Comparison of ENCODE assay signal across 8 cellular contexts in genomic region chr4:68348577-68348976, GRCh38. TPM values are rescaled to one million over a fixed set of nuclear protein-coding genes. Genes with fewer than 3 reads are reported as not detected.
A peak's percentile ranks its signal among the peaks of the same experiment; 100 is the strongest.
DNase-seq lines count a peak whose midpoint lies in the region; ATAC-seq lines count a peak whose summit lies in the region.

No MANE protein-coding gene starts in this region.

- H3K4me3 ChIP-seq in effector memory CD4-positive, alpha-beta T cell (ENCODE audit: insufficient read depth, low read depth, low read length, poor library complexity, severe bottlenecking), result peak overlapping the region; percentile 92
- peak overlapping the region; percentile 86 to 98 for H3K4me3 ChIP-seq in neuronal stem cell (ENCODE audit: low read length in 2 of 2)

- no peak overlapping the region for H3K4ac ChIP-seq in neuronal stem cell (ENCODE audit: low read length)

- no peak overlapping the region for H4K91ac ChIP-seq in neuronal stem cell (ENCODE audit: low read depth, low read length, poor library complexity)

- H2BK5ac ChIP-seq in neuronal stem cell (ENCODE audit: low read length), result no peak overlapping the region

- H3K36me3 ChIP-seq in effector memory CD4-positive, alpha-beta T cell (ENCODE audit: control insufficient read depth, insufficient read depth, low read length), result no peaks in the 10 kb centered on the region
- peaks cover 0 to 29% of the 10 kb centered on the region in 2 donors for H3K36me3 ChIP-seq in neuronal stem cell (replicated peaks in 1 of 2; ENCODE audit: control insufficient read depth in 2 of 2, insufficient read depth in 2 of 2, low read length in 2 of 2)

- no peak overlapping the region for H3K23ac ChIP-seq in neuronal stem cell (ENCODE audit: low read depth, low read length, poor library complexity)

- no peak overlapping the region for H4K8ac ChIP-seq in neuronal stem cell (ENCODE audit: low read depth, low read length)

- peak overlapping the region; percentile 67 for H3K4me2 ChIP-seq in neuronal stem cell (ENCODE audit: insufficient read depth, low read length, poor library complexity, severe bottlenecking)

- H3K9me3 ChIP-seq in effector memory CD4-positive, alpha-beta T cell (ENCODE audit: control insufficient read depth, low read length), result no peaks in the 10 kb centered on the region
- peaks cover 0 to 6% of the 10 kb centered on the region in 2 donors for H3K9me3 ChIP-seq in neuronal stem cell (replicated peaks in 1 of 2; ENCODE audit: control insufficient read depth in 2 of 2, insufficient read depth in 1 of 2, low read depth in 1 of 2, low read length in 2 of 2)

- H2BK120ac ChIP-seq in neuronal stem cell (ENCODE audit: low read depth, low read length), result no peak overlapping the region

- no peak overlapping the region for H3K14ac ChIP-seq in neuronal stem cell (ENCODE audit: low read length)

- no CpG with 5 or more reads among the region's 4 CpGs for WGBS in neuronal stem cell (ENCODE audit: extremely low coverage in 2 of 2, insufficient read length in 2 of 2, insufficient replicate concordance in 1 of 2), 2 donors

- intact Hi-C loops in sciatic nerve (cut with DNase I), result no loop called here

- peak overlapping the region; percentile 97 for H3K27ac ChIP-seq in effector memory CD4-positive, alpha-beta T cell (ENCODE audit: insufficient read depth, low read length, poor library complexity, severe bottlenecking)
- H3K27ac ChIP-seq in neuronal stem cell (replicated peaks; ENCODE audit: low read length), result no peak overlapping the region

- no peak for ATAC-seq in GM18511 (IDR thresholded peaks at IDR 0.05; ENCODE audit: unreplicated experiment)
- no peak for ATAC-seq in sciatic nerve
- no peak for ATAC-seq in GM18870 (IDR thresholded peaks at IDR 0.05; ENCODE audit: unreplicated experiment)

- peaks cover 19% of the 10 kb centered on the region for H3K4me1 ChIP-seq in effector memory CD4-positive, alpha-beta T cell (ENCODE audit: control insufficient read depth, insufficient read depth, low read length, poor library complexity, severe bottlenecking)
- peaks cover 0 to 3% of the 10 kb centered on the region in 2 donors for H3K4me1 ChIP-seq in neuronal stem cell (ENCODE audit: control insufficient read depth in 2 of 2, insufficient read depth in 1 of 2, low read depth in 1 of 2, low read length in 2 of 2)

- no peak overlapping the region for H2AFZ ChIP-seq in neuronal stem cell (ENCODE audit: low read length)

- no peak overlapping the region for H2BK15ac ChIP-seq in neuronal stem cell (ENCODE audit: low read length)

- DNase-seq in D341Med (ENCODE audit: low spot score), result peak; percentile 18
- DNase-seq in NCI-H1105 treated with DMSO at 0.1 percent for 48 hours (lab: John Stamatoyannopoulos, UW), result peak; percentile 13
- DNase-seq in effector memory CD4-positive, alpha-beta T cell, result no peak
- DNase-seq in neuronal stem cell (ENCODE audit: low spot score), result no peak
- DNase-seq in sciatic nerve (ENCODE audit: low spot score), result no peak
- no peak for DNase-seq in NCI-H2029 (lab: John Stamatoyannopoulos, UW)

- H3K79me1 ChIP-seq in neuronal stem cell (ENCODE audit: low read depth, low read length), result peaks cover 6% of the 10 kb centered on the region

- no peaks in the 10 kb centered on the region for H3K27me3 ChIP-seq in effector memory CD4-positive, alpha-beta T cell (replicated peaks; ENCODE audit: control insufficient read depth, insufficient read depth, low read length, poor library complexity, severe bottlenecking)
- H3K27me3 ChIP-seq in neuronal stem cell (ENCODE audit: control insufficient read depth in 3 of 3, insufficient read depth in 3 of 3, low read depth in 1 of 3, low read length in 3 of 3), result no peaks in the 10 kb centered on the region

- no peak overlapping the region for H2BK12ac ChIP-seq in neuronal stem cell (ENCODE audit: low read length)

- H2AK5ac ChIP-seq in neuronal stem cell (ENCODE audit: low read depth, low read length), result no peak overlapping the region

- H3K9ac ChIP-seq in neuronal stem cell (ENCODE audit: low read depth, low read length, poor library complexity), result no peak overlapping the region

- no peak overlapping the region for H3K18ac ChIP-seq in neuronal stem cell (ENCODE audit: low read length)

RNA-seq across cellular contexts. Expression of gene YTHDC1, which starts 1.3 kb away (rescaled TPM):
- 62.6 TPM for polyA plus RNA-seq in neuronal stem cell (2013, experiment 1 of 2)
- 64.3 TPM for polyA plus RNA-seq in neuronal stem cell (2013, experiment 2 of 2)
- 127 TPM for total RNA-seq in sciatic nerve

Comparison
In these comparisons a context has a peak if more than half of its experiments do, and no peak if none do; other contexts are left out.
1. DNase-seq: peak in D341Med (single experiment) and NCI-H1105 treated with DMSO at 0.1 percent for 48 hours (single experiment); none in effector memory CD4-positive, alpha-beta T cell (0 of 3), neuronal stem cell (single experiment), sciatic nerve (single experiment) and NCI-H2029 (single experiment).